In the genomic region with DNA sequence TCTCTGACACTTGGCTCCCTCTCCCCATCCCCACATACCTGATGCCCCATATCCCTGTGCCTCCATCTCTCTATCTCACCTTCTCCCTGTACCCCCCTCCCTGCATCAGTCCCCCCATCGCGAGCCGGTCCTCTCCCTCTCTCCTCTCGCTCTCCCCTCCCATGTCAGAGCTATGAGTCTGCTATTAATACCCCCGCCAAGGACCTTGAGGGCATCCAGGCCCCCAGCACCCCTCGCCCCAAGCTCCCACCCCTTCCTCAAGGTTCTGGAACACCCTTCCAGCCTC, we compare ENCODE assay signal across 1 cellular context.
TF ChIP-seq lines count a peak whose summit lies in the region.

No MANE protein-coding gene starts in this region.

TF ChIP-seq in endothelial cell of umbilical vein, 7 proteins besides CTCF, POLR2A, EP300 and RAD21:
- no peak for TF ChIP-seq POLR2AphosphoS5 (IDR thresholded peaks at IDR 0.05; ENCODE audit: insufficient read depth, low read depth, low read length)
- TF ChIP-seq EZH2 (IDR thresholded peaks at IDR 0.05; ENCODE audit: borderline replicate concordance, low read depth, low read length, severe bottlenecking) = peak; percentile 41
- TF ChIP-seq, protein P1, sequence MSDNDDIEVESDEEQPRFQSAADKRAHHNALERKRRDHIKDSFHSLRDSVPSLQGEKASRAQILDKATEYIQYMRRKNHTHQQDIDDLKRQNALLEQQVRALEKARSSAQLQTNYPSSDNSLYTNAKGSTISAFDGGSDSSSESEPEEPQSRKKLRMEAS (IDR thresholded peaks at IDR 0.05; ENCODE audit: insufficient read depth, insufficient read length) = no peak
- TF ChIP-seq JUN (IDR thresholded peaks at IDR 0.05; ENCODE audit: borderline replicate concordance, insufficient read depth, insufficient read length, low read depth) = no peak
- TF ChIP-seq FOS (IDR thresholded peaks at IDR 0.05; ENCODE audit: borderline replicate concordance, insufficient read depth, low read length) = no peak
- no peak for TF ChIP-seq MYC (IDR thresholded peaks at IDR 0.05; ENCODE audit: low read depth, low read length)
- TF ChIP-seq GATA2 (IDR thresholded peaks at IDR 0.05; ENCODE audit: insufficient read depth, insufficient read length, low read depth, low read length) = no peak
